Comparison of ENCODE assay signal across 17 cellular contexts in the genomic region with DNA sequence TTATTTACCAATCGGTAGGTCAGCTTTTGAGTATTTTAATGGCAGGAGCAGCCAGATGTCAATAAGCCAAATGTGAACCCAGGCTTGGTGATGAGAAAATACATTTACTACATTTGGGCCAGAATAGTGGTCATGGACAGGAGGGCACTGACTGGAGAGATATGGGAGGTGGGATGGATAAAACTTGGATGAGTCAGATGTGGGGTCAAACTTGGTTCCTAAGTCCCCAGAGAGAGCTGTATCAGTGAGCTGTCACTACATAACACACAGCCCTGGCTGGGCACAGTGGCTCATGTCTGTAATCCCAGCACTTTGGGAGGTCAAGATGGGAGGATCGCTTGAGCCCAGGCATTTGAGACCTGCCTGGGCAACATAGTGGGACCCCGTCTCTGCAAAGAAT. TPM values are rescaled to one million over a fixed set of nuclear protein-coding genes. Genes with fewer than 3 reads are reported as not detected.
DNase-seq lines count a peak whose midpoint lies in the region; ATAC-seq, FAIRE-seq and TF ChIP-seq lines count a peak whose summit lies in the region.
"Had no signal": no experiment of that assay in that cellular context is flagged by ENCODE, and none has a peak within 500 bp of the region (broad histone marks: within the 10 kb centered on the region; RNA-seq: fewer than 3 reads in every experiment).

No MANE protein-coding gene starts in this region.

- no peaks in the 10 kb centered on the region for H3K4me1 Mint-ChIP-seq in activated CD8-positive, alpha-beta memory T cell treated with anti-CD3 and anti-CD28 coated beads, Interleukin-2, amount 10 ng/mL, durations not matched to agents 7 days and 5 days

- 98% methylated on average over 3 of the region's 3 CpGs for WGBS in A549 (ENCODE audit: missing lambda C conversion rate)
- WGBS in esophagus muscularis mucosa = 96% methylated on average over 3 of the region's 3 CpGs
- 41 to 67% (median 42%) methylated on average over 3 of the region's 3 CpGs for WGBS in psoas muscle, 3 donors

- CTCF ChIA-PET in A549 (lab: Yijun Ruan, JAX) = interaction anchor here (1.2 to 3.1 kb wide), 9 partner anchors 12 to 146 kb away, joined by 3 to 16 read pairs (median 5); partner anchors contain the start of gene NAPA
- CTCF ChIA-PET in activated CD8-positive, alpha-beta memory T cell treated with anti-CD3 and anti-CD28 coated beads, Interleukin-2, amount 10 ng/mL, durations not matched to agents 7 days and 5 days (lab: Charles Lee) = interaction anchor here (1.2 to 1.3 kb wide), 2 partner anchors 146 to 225 kb away, joined by 3 to 4 read pairs; no protein-coding TSS in a partner anchor

- no peak for TF ChIP-seq POLR2A in A549 (IDR thresholded peaks at IDR 0.05; ENCODE audit: low read length)
- no peak for TF ChIP-seq POLR2A in esophagus muscularis mucosa (IDR thresholded peaks at IDR 0.05; ENCODE audit: low read depth)

- peak overlapping the region; percentile 2 to 14; a peak in 1 of 6 replicates for H3K27ac ChIP-seq in A549
- H3K27ac ChIP-seq in esophagus muscularis mucosa (replicated peaks in 1 of 4) = peak overlapping the region; percentile 93 to 97 (median 96)
- peak overlapping the region; percentile 91 for H3K27ac ChIP-seq in psoas muscle

- POLR2A ChIA-PET in A549 (lab: Yijun Ruan, JAX) = no interaction called here

- no peaks in the 10 kb centered on the region for H3K27me3 ChIP-seq in esophagus muscularis mucosa
- H3K27me3 ChIP-seq in psoas muscle (ENCODE audit: insufficient read depth in 3 of 3, low read length in 2 of 3) = no peaks in the 10 kb centered on the region
- H3K27me3 ChIP-seq: MG63 had no signal

- DNase-seq in A549 (ENCODE audit: low read depth in 1 of 2, low spot score in 1 of 2) (no peak), M059J (ENCODE audit: low read depth) (peak; percentile 11), esophagus muscularis mucosa (ENCODE audit: extremely low spot score) (no peak), psoas muscle (peak in 1 of 2 donors; percentile 38), D341Med (ENCODE audit: low spot score) (no peak), iPS-NIHi11 (ENCODE audit: low spot score) (no peak)
- DNase-seq in activated CD8-positive, alpha-beta memory T cell treated with anti-CD3 and anti-CD28 coated beads, Interleukin-2, amount 10 ng/mL, durations not matched to agents 7 days and 5 days = no peak
- DNase-seq: activated CD4-positive, alpha-beta T cell treated with anti-CD3 and anti-CD28 coated beads for 36 hours; DND-41; immature natural killer cell; NCI-H2171; SW 1271 had no signal

- ATAC-seq in A549 (no peak), psoas muscle (peak in 3 of 4 donors; percentile 14 to 20 (median 18)), GM19455 (IDR thresholded peaks at IDR 0.05; ENCODE audit: unreplicated experiment) (no peak)
- ATAC-seq in activated CD8-positive, alpha-beta memory T cell treated with anti-CD3 and anti-CD28 coated beads, Interleukin-2, amount 10 ng/mL, durations not matched to agents 7 days and 5 days = no peak
- ATAC-seq: activated CD4-positive, alpha-beta T cell treated with anti-CD3 and anti-CD28 coated beads for 36 hours; GM12878 had no signal

- intact Hi-C loops in esophagus muscularis mucosa (cut with DNase I) (no loop called here), psoas muscle (cut with DNase I) (loop anchor here in 1 of 2 donors (5.0 kb wide), 1 partner anchor 44 kb away; no protein-coding TSS in a partner anchor)

- no peak overlapping the region for H3K27ac Mint-ChIP-seq in activated CD8-positive, alpha-beta memory T cell treated with anti-CD3 and anti-CD28 coated beads, Interleukin-2, amount 10 ng/mL, durations not matched to agents 7 days and 5 days
- H3K27ac Mint-ChIP-seq: activated CD4-positive, alpha-beta T cell treated with anti-CD3 and anti-CD28 coated beads for 36 hours had no signal

- no peak for FAIRE-seq in A549 (lab: Jason Lieb, UNC)
- FAIRE-seq: GM12878 had no signal

- TF ChIP-seq EP300 in A549 (IDR thresholded peaks at IDR 0.05) = no peak
- no peak for TF ChIP-seq EP300 in esophagus muscularis mucosa (IDR thresholded peaks at IDR 0.05)

- no peak for TF ChIP-seq RAD21 in A549 (conservative IDR thresholded peaks at IDR 0.05 in 1 of 2, IDR thresholded peaks at IDR 0.05 in 1 of 2)

- H3K9me3 Mint-ChIP-seq in activated CD8-positive, alpha-beta memory T cell treated with anti-CD3 and anti-CD28 coated beads, Interleukin-2, amount 10 ng/mL, durations not matched to agents 7 days and 5 days (ENCODE audit: low read depth) = no peaks in the 10 kb centered on the region
- H3K9me3 Mint-ChIP-seq: central memory CD8-positive, alpha-beta T cell; immature natural killer cell had no signal

- H3K4me1 ChIP-seq in A549 (peaks cover 51% of the 10 kb centered on the region), esophagus muscularis mucosa (peaks cover 76 to 97% (median 90%) of the 10 kb centered on the region in 4 donors), psoas muscle (peaks cover 78% of the 10 kb centered on the region)

- H3K4me2 ChIP-seq in A549 = no peak overlapping the region

- H3K36me3 Mint-ChIP-seq in activated CD8-positive, alpha-beta memory T cell treated with anti-CD3 and anti-CD28 coated beads, Interleukin-2, amount 10 ng/mL, durations not matched to agents 7 days and 5 days = no peaks in the 10 kb centered on the region

- H3K9me3 ChIP-seq in A549 (no peaks in the 10 kb centered on the region), esophagus muscularis mucosa (no peaks in the 10 kb centered on the region), psoas muscle (no peaks in the 10 kb centered on the region)
- H3K9me3 ChIP-seq: MG63 had no signal

- H3K36me3 ChIP-seq in esophagus muscularis mucosa (no peaks in the 10 kb centered on the region), psoas muscle (ENCODE audit: insufficient read depth in 1 of 2, low read depth in 1 of 2) (no peaks in the 10 kb centered on the region)

- H3K27me3 Mint-ChIP-seq in activated CD8-positive, alpha-beta memory T cell treated with anti-CD3 and anti-CD28 coated beads, Interleukin-2, amount 10 ng/mL, durations not matched to agents 7 days and 5 days = no peaks in the 10 kb centered on the region
- H3K27me3 Mint-ChIP-seq: activated CD4-positive, alpha-beta T cell treated with anti-CD3 and anti-CD28 coated beads for 36 hours; central memory CD8-positive, alpha-beta T cell had no signal

- no peak overlapping the region for H3K4me3 Mint-ChIP-seq in activated CD8-positive, alpha-beta memory T cell treated with anti-CD3 and anti-CD28 coated beads, Interleukin-2, amount 10 ng/mL, durations not matched to agents 7 days and 5 days
- H3K4me3 Mint-ChIP-seq: activated CD4-positive, alpha-beta T cell treated with anti-CD3 and anti-CD28 coated beads for 36 hours; central memory CD8-positive, alpha-beta T cell; immature natural killer cell had no signal

- no peak for TF ChIP-seq CTCF in A549 (IDR thresholded peaks at IDR 0.05)
- no peak for TF ChIP-seq CTCF in esophagus muscularis mucosa (IDR thresholded peaks at IDR 0.05)
- TF ChIP-seq CTCF in psoas muscle (IDR thresholded peaks at IDR 0.05) = no peak

- H3K4me3 ChIP-seq in A549 = no peak overlapping the region
- H3K4me3 ChIP-seq in esophagus muscularis mucosa = no peak overlapping the region
- peak overlapping the region; percentile 15 for H3K4me3 ChIP-seq in psoas muscle
- H3K4me3 ChIP-seq: GM12878, MG63, skin epidermis had no signal

TF ChIP-seq in A549, 52 proteins besides CTCF, POLR2A, EP300 and RAD21:
- TF ChIP-seq ZNF302 (CRISPR knock-in tag; IDR thresholded peaks at IDR 0.05) = no peak

RNA-seq across cellular contexts. Expression of gene EHD2, which starts 51.7 kb away (rescaled TPM):
- polyA plus RNA-seq in A549 (2011; rRNA removed) (32.3 and 36.9 TPM in 2 replicates), A549 (2017; fragmentation: RNase III; extraction: RNeasy Plus Mini Kit Qiagen cat#74134 plus additional on column Dnase treatment) (93.8 to 112 TPM (median 105 TPM) in 3 replicates), psoas muscle (10 to 100 TPM; 14.7 to 25.1 (median 19.5) TPM)
- 44.9 and 64.2 TPM in 2 replicates for polyA plus RNA-seq in A549 (2012; cell fraction: cytosol; rRNA removed)
- polyA plus RNA-seq in A549 (2012; cell fraction: nucleus; rRNA removed) = 81.9 and 84.0 TPM in 2 replicates
- polyA minus RNA-seq in A549 (2011; rRNA and poly(A)+ RNA removed) = 31.1 and 39.1 TPM in 2 replicates
- total RNA-seq in M059J (2014; rRNA removed; shearing (Covaris generic)) = 34.0 and 91.2 TPM in 2 replicates
- total RNA-seq in esophagus muscularis mucosa (100 to 1,000 TPM; 154 to 444 (median 250) TPM), psoas muscle (10 to 100 TPM; 27.8 to 46.3 (median 31.7) TPM)
- total RNA-seq in activated CD8-positive, alpha-beta memory T cell treated with anti-CD3 and anti-CD28 coated beads, Interleukin-2, amount 10 ng/mL, durations not matched to agents 7 days and 5 days = under 1 TPM in 1 of 2 experiments, not detected in 1; 0.07 TPM
- polyA plus RNA-seq: immature natural killer cell had no signal

RNA-seq across cellular contexts. Expression of gene BICRA, which starts 52.6 kb away (rescaled TPM):
- polyA plus RNA-seq in A549 (2011; rRNA removed) = 0.83 and 1.1 TPM in 2 replicates
- polyA plus RNA-seq in A549 (2012; cell fraction: cytosol; rRNA removed) = 2.2 and 3.6 TPM in 2 replicates
- 13.2 and 16.4 TPM in 2 replicates for polyA plus RNA-seq in A549 (2012; cell fraction: nucleus; rRNA removed)
- 12.4 to 14.6 TPM (median 12.4 TPM) in 3 replicates for polyA plus RNA-seq in A549 (2017; fragmentation: RNase III; extraction: RNeasy Plus Mini Kit Qiagen cat#74134 plus additional on column Dnase treatment)
- 5.8 and 9.0 TPM in 2 replicates for polyA minus RNA-seq in A549 (2011; rRNA and poly(A)+ RNA removed)
- total RNA-seq in M059J (2014; rRNA removed; shearing (Covaris generic)) = 2.7 and 5.3 TPM in 2 replicates
- 10 to 100 TPM; 10.9 to 15.0 (median 13.8) TPM for total RNA-seq in esophagus muscularis mucosa
- 10 to 100 TPM in 3 of 4 donors, 1 to 10 TPM in 1; 9.6 to 22.4 (median 13.7) TPM for total RNA-seq in psoas muscle
- polyA plus RNA-seq in psoas muscle = 1 to 10 TPM; 3.1 to 9.9 (median 4.9) TPM
- 10 to 100 TPM; 16.6 to 20.7 TPM for total RNA-seq in activated CD8-positive, alpha-beta memory T cell treated with anti-CD3 and anti-CD28 coated beads, Interleukin-2, amount 10 ng/mL, durations not matched to agents 7 days and 5 days

Comparison
In these comparisons a context has a peak if more than half of its experiments do, and no peak if none do; other contexts are left out.
1. ATAC-seq: peak in psoas muscle (3 of 4); none in A549 (0 of 2), activated CD8-positive, alpha-beta memory T cell treated with anti-CD3 and anti-CD28 coated beads, Interleukin-2, amount 10 ng/mL, durations not matched to agents 7 days and 5 days (single experiment) and GM19455 (single experiment).
2. H3K27ac ChIP-seq: peak in every context shown above with its lines; median percentile 96 in esophagus muscularis mucosa; 91 in psoas muscle; 8 in A549.
3. RNA of gene EHD2, which starts 51.7 kb away (total RNA-seq): 154 to 444 TPM in esophagus muscularis mucosa, 34.0 to 91.2 TPM in M059J and 27.8 to 46.3 TPM in psoas muscle; 0.07 TPM in activated CD8-positive, alpha-beta memory T cell treated with anti-CD3 and anti-CD28 coated beads, Interleukin-2, amount 10 ng/mL, durations not matched to agents 7 days and 5 days; every median in the first group is over 10 times any median in the second.